Comparison of ENCODE assay signal across 8 cellular contexts in the genomic region with DNA sequence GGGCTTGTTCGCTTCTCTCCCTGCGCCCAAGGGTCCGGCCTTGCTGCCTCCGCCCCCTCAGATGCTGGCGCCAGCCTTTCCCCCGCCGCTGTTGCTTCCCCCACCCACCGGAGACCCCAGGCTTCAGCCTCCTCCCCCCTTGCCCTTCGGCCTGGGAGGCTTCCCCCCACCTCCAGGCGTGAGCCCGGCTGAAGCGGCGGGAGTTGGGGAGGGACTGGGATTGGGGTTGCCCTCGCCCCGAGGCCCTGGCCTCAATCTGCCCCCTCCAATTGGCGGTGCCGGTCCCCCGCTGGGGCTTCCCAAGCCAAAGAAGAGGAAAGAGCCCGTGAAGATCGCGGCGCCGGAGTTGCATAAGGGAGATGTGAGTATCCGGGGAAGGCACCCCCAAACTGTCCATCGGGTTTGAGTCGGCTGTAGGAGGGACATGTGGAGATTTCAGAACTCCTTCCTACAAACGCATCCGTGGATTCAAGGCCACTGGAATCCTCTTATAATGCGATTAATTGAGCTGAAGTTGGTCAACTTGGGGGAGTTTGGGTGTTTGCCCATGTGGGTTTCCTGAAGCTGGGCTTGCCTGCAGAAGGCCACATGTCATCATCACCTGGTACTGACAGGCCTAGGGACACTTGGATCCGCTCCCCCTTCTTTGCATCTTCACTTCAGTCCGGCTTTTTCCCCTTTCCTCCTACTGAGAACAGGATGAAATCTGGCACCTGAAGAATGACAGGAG. TPM values are rescaled to one million over a fixed set of nuclear protein-coding genes. Genes with fewer than 3 reads are reported as not detected.
DNase-seq lines count a peak whose midpoint lies in the region; ATAC-seq and TF ChIP-seq lines count a peak whose summit lies in the region.

No MANE protein-coding gene starts in this region.

- H3K36me3 ChIP-seq in ACC112 (ENCODE audit: insufficient read depth, low read length) (0 out of 2 replicates have a peak, but pooled peaks cover 4% of the 10 kb centered on the region), Loucy (ENCODE audit: insufficient read depth, low read length) (no peaks in the 10 kb centered on the region)

- H3K27ac ChIP-seq in ACC112 (ENCODE audit: low read depth, low read length): peak overlapping the region; percentile 75

- peak overlapping the region; percentile 94 for H3K9ac ChIP-seq in Loucy (ENCODE audit: low read depth, low read length, poor library complexity, severe bottlenecking)

- H3K27me3 ChIP-seq in ACC112 (ENCODE audit: insufficient read depth, low read length) (no peaks in the 10 kb centered on the region), Loucy (ENCODE audit: insufficient read depth, low read length, poor library complexity, severe bottlenecking) (no peaks in the 10 kb centered on the region)

- H3K79me2 ChIP-seq in ACC112 (ENCODE audit: control insufficient read depth, insufficient read depth, low read length, unreplicated experiment) (peaks cover 55% of the 10 kb centered on the region), Loucy (ENCODE audit: insufficient read depth, low read length) (peaks cover 66% of the 10 kb centered on the region)

- H3F3A ChIP-seq in Loucy (ENCODE audit: low read depth): no peaks in the 10 kb centered on the region

- H3K9me2 ChIP-seq in Loucy (replicated peaks; ENCODE audit: low read depth, low read length): no peaks in the 10 kb centered on the region

- H3K4me1 ChIP-seq in ACC112 (ENCODE audit: control insufficient read depth, insufficient read depth, low read length, unreplicated experiment) (peaks cover 21% of the 10 kb centered on the region), Loucy (ENCODE audit: insufficient read depth, low read length, poor library complexity, severe bottlenecking) (peaks cover 50% of the 10 kb centered on the region)

- H4K20me1 ChIP-seq in Loucy (ENCODE audit: insufficient read depth, low read length, poor library complexity, severe bottlenecking): peaks cover 47% of the 10 kb centered on the region

- H3K4me1 Mint-ChIP-seq in immature natural killer cell: peaks cover 34 to 47% of the 10 kb centered on the region in 2 donors

- peaks cover 5 to 17% (median 7%) of the 10 kb centered on the region in 3 donors for H3K36me3 Mint-ChIP-seq in immature natural killer cell

- no peak overlapping the region for H3K4me3 Mint-ChIP-seq in immature natural killer cell

- in situ Hi-C loops in astrocyte of the cerebellum (cut with HindIII; ENCODE audit: low sequenced_read_pairs): no loop called here

- no peaks in the 10 kb centered on the region for H3K9me3 ChIP-seq in Loucy (ENCODE audit: insufficient read depth, low read depth, low read length)

- peak overlapping the region; percentile 95 for H3K4me2 ChIP-seq in Loucy (ENCODE audit: low read depth, low read length, poor library complexity, severe bottlenecking)

- TF ChIP-seq CTCF in Loucy (conservative IDR thresholded peaks at IDR 0.05; ENCODE audit: low read length) (no peak), astrocyte of the cerebellum (IDR thresholded peaks at IDR 0.05; ENCODE audit: low read depth, low read length, missing control alignments) (no peak)

- peaks cover 0 to 2% (median 0%) of the 10 kb centered on the region in 3 donors for H3K27me3 Mint-ChIP-seq in immature natural killer cell (ENCODE audit: low read depth in 3 of 3)

- ATAC-seq in GM18498 (IDR thresholded peaks at IDR 0.05; ENCODE audit: unreplicated experiment): peak; percentile 17

- DNase-seq in astrocyte of the cerebellum (ENCODE audit: low read depth): no peak
- DNase-seq in immature natural killer cell: peak in 2 of 3 donors; percentile 9 to 38
- peak; percentile 30 for DNase-seq in stimulated activated CD4-positive, alpha-beta T cell treated with anti-CD3 and anti-CD28 coated beads, Interleukin-4, amount 100 ng/mL, for 1 hour
- no peak for DNase-seq in GM19240 (ENCODE audit: insufficient read length, low spot score)
- DNase-seq in NCI-H226: no peak

- H3K27ac Mint-ChIP-seq in immature natural killer cell: peak overlapping the region in 1 of 6 donors; percentile 89

- H2AFZ ChIP-seq in ACC112 (ENCODE audit: low read length, unreplicated experiment) (peak overlapping the region; percentile 8), Loucy (ENCODE audit: low read length) (peak overlapping the region; percentile 63)

- H3K9me3 Mint-ChIP-seq in immature natural killer cell: no peaks in the 10 kb centered on the region

- H3K4me3 ChIP-seq in ACC112 (ENCODE audit: low read depth, low read length) (peak overlapping the region; percentile 81), Loucy (ENCODE audit: low read length, poor library complexity, severe bottlenecking) (peak overlapping the region; percentile 78), astrocyte of the cerebellum (ENCODE audit: low read depth, low read length) (peak overlapping the region; percentile 94)

RNA-seq across cellular contexts. Expression of gene PRCC, which starts 0.7 kb away (rescaled TPM):
- 10 to 100 TPM; 25.9 to 55.6 (median 32.8) TPM for polyA plus RNA-seq in immature natural killer cell

RNA-seq across cellular contexts. Expression of gene HDGF, which starts 16.6 kb away (rescaled TPM):
- 10 to 100 TPM; 27.5 to 35.4 (median 32.4) TPM for polyA plus RNA-seq in immature natural killer cell

RNA-seq across cellular contexts. Expression of gene MRPL24, which starts 27.2 kb away (rescaled TPM):
- 100 to 1,000 TPM in 1 of 3 donors, 10 to 100 TPM in 2; 75.4 to 126 (median 88.2) TPM for polyA plus RNA-seq in immature natural killer cell

RNA-seq across cellular contexts. Expression of gene ISG20L2, which starts 39.5 kb away (rescaled TPM):
- polyA plus RNA-seq in immature natural killer cell: 10 to 100 TPM in 2 of 3 donors, 1 to 10 TPM in 1; 9.3 to 34.1 (median 15.8) TPM

RNA-seq across cellular contexts. Expression of gene METTL25B, which starts 39.8 kb away (rescaled TPM):
- 1 to 10 TPM; 4.1 to 6.3 (median 4.4) TPM for polyA plus RNA-seq in immature natural killer cell

Comparison
In these comparisons a context has a peak if more than half of its experiments do, and no peak if none do; other contexts are left out.
1. DNase-seq: peak in immature natural killer cell (2 of 3) and stimulated activated CD4-positive, alpha-beta T cell treated with anti-CD3 and anti-CD28 coated beads, Interleukin-4, amount 100 ng/mL, for 1 hour (single experiment); none in astrocyte of the cerebellum (single experiment), GM19240 (single experiment) and NCI-H226 (single experiment).
2. Peak in every context shown above with its lines, with median percentiles within 50 percentile points of each other: H3K4me3 ChIP-seq.